11 cellular contexts compared by ENCODE assay signal in the genomic region with DNA sequence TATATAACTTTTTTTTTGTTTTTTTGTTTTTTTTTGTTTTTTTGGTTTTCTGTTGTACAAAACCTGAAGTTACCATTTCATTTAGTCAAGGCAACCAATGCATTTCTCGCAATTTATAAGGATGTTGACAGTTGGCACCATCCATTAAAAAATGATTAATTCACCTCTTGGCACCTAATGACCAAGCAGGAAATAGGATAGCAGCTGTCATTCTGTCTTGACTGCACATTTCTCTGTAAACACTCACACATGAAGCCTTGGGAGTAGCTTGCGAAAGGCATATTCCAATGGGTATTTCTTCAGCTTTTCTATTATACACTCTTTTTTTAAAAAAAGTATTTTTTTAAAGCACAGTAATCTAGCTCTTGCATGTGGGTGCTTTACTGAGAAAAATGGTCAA.
"Had no signal": no experiment of that assay in that cellular context is flagged by ENCODE, and none has a peak within 500 bp of the region (broad histone marks: within the 10 kb centered on the region; RNA-seq: fewer than 3 reads in every experiment).

No MANE protein-coding gene starts in this region.

- H3K36me3 ChIP-seq: ascending aorta, gastroesophageal sphincter, right lobe of liver had no signal

- H3K27ac ChIP-seq: ascending aorta, gastroesophageal sphincter, psoas muscle, right lobe of liver had no signal

- H3K9me3 ChIP-seq: ascending aorta, gastroesophageal sphincter, psoas muscle, right lobe of liver had no signal

- H3K27me3 ChIP-seq: ascending aorta, right lobe of liver had no signal

- ATAC-seq: gastroesophageal sphincter; left ventricle myocardium superior; psoas muscle; right lobe of liver; stimulated activated naive B cell treated with anti-CD40 and anti-IgM and Interleukin-4, amounts not matched to agents 10 μg/mL and 1 μg/mL and 100 μg/mL, for 72 hours had no signal

- DNase-seq: activated CD4-positive, alpha-beta T cell treated with anti-CD3 and anti-CD28 coated beads for 48 hours; activated naive CD4-positive, alpha-beta T cell; left ventricle myocardium superior; mesenchymal stem cell; psoas muscle; right lobe of liver; stimulated activated CD4-positive, alpha-beta T cell treated with anti-CD3 and anti-CD28 coated beads, Interleukin-2, amount 100 ng/mL, for 24 hours; stimulated activated naive B cell treated with anti-CD40 and anti-IgM and Interleukin-4, amounts not matched to agents 10 μg/mL and 1 μg/mL and 100 μg/mL, for 72 hours; trophoblast cell had no signal

- H3K4me1 ChIP-seq: ascending aorta, gastroesophageal sphincter, psoas muscle, right lobe of liver had no signal

- H3K4me3 ChIP-seq: ascending aorta, gastroesophageal sphincter, psoas muscle, right lobe of liver had no signal
